Comparison of ENCODE assay signal across 1 cellular context in the genomic region with DNA sequence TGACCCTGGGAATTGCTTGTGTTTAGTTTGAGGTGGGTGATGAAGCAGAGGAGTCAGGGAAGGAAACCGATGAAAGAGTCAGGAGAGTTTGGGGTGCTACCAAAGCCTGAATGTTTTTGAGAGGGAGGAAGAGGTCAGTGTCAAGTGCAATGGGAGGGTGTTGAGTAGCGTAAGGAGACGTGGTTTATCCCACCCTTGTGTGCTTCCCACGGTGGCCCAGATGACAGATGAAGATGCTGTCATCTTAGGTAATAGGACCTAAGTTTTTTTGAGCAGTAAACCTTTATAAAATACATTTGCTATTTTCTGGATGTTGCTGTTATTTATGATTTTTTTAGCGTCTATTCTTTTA.
TF ChIP-seq lines count a peak whose summit lies in the region.

No MANE protein-coding gene starts in this region.

TF ChIP-seq in IMR-90, 13 proteins besides CTCF, POLR2A, EP300 and RAD21:
- TF ChIP-seq MAZ (IDR thresholded peaks at IDR 0.05; ENCODE audit: borderline replicate concordance, low read depth, low read length) (no peak), SMC3 (IDR thresholded peaks at IDR 0.05; ENCODE audit: low read depth, low read length) (no peak), RFX5 (IDR thresholded peaks at IDR 0.05; ENCODE audit: low read depth, low read length) (no peak), MAFK (IDR thresholded peaks at IDR 0.05; ENCODE audit: low read depth, low read length) (no peak), NFE2L2 (IDR thresholded peaks at IDR 0.05; ENCODE audit: low read depth, low read length) (no peak), CEBPB (IDR thresholded peaks at IDR 0.05; ENCODE audit: low read depth, low read length) (no peak), FOS (IDR thresholded peaks at IDR 0.05; ENCODE audit: low read depth, low read length) (no peak), RCOR1 (IDR thresholded peaks at IDR 0.05; ENCODE audit: insufficient replicate concordance, low read length) (no peak), BHLHE40 (IDR thresholded peaks at IDR 0.05; ENCODE audit: low read depth, low read length) (no peak), MXI1 (IDR thresholded peaks at IDR 0.05; ENCODE audit: borderline replicate concordance, low read depth, low read length) (no peak), CHD1 (IDR thresholded peaks at IDR 0.05; ENCODE audit: low read depth, low read length) (no peak)
- TF ChIP-seq, protein P1, sequence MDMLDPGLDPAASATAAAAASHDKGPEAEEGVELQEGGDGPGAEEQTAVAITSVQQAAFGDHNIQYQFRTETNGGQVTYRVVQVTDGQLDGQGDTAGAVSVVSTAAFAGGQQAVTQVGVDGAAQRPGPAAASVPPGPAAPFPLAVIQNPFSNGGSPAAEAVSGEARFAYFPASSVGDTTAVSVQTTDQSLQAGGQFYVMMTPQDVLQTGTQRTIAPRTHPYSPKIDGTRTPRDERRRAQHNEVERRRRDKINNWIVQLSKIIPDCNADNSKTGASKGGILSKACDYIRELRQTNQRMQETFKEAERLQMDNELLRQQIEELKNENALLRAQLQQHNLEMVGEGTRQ (IDR thresholded peaks at IDR 0.05; ENCODE audit: low read depth, low read length), result no peak
- TF ChIP-seq, protein P2, sequence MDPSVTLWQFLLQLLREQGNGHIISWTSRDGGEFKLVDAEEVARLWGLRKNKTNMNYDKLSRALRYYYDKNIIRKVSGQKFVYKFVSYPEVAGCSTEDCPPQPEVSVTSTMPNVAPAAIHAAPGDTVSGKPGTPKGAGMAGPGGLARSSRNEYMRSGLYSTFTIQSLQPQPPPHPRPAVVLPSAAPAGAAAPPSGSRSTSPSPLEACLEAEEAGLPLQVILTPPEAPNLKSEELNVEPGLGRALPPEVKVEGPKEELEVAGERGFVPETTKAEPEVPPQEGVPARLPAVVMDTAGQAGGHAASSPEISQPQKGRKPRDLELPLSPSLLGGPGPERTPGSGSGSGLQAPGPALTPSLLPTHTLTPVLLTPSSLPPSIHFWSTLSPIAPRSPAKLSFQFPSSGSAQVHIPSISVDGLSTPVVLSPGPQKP (IDR thresholded peaks at IDR 0.05; ENCODE audit: borderline replicate concordance, low read depth, low read length), result no peak
